ENCODE assay signal across 8 cellular contexts in the genomic region with DNA sequence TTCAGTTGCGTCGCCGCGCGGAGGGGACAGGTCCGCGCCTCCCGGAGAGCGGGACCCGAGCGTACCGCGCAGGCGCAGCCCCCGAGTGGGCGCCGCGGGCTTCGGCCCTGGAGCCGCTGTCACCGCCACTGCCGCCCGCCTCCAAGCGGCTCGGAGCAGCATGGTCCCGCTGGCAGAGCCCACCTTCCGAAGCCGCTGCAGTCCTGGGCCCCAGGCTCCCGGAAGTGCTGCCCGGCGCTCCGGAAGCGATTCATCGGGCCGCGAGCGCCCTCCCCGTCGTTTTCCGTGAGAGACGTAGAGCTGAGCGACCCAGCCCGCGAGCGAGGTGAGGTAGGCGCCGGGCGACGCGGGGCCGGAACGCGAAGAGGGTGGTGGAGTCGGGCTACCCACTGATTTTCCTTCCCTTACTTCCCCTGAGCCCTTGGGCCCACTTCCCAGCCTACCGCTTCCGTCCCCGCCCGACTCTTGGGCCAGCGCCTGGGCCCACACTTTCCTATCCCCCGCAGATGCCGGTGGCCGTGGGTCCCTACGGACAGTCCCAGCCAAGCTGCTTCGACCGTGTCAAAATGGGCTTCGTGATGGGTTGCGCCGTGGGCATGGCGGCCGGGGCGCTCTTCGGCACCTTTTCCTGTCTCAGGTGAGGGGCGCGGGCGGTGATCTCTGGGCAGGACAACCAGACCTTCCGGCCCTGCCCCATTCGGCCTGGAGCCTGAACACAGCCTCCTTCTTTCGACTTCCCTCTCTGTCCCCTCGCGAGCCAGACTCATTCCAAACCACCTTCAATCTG. TPM values are rescaled to one million over a fixed set of nuclear protein-coding genes. Genes with fewer than 3 reads are reported as not detected.
DNase-seq lines count a peak whose midpoint lies in the region; ATAC-seq and TF ChIP-seq lines count a peak whose summit lies in the region.

Gene NFS1 (minus strand): TSS at position 226 of the 787 bp plus-strand sequence. CDS start 64 bp downstream, at position 162.
Gene ROMO1 (plus strand): TSS at position 279 of the 787 bp plus-strand sequence. CDS start 228 bp downstream, at position 507.

- H3K27me3 ChIP-seq in cardiac muscle cell (no peaks in the 10 kb centered on the region), trophoblast cell (ENCODE audit: insufficient read depth, low read length) (no peaks in the 10 kb centered on the region), tibial nerve (no peaks in the 10 kb centered on the region)

- peak within 1 kb of the TSS; percentile 96 for H3K4me3 Mint-ChIP-seq in activated naive CD8-positive, alpha-beta T cell treated with anti-CD3 and anti-CD28 coated beads, Interleukin-2, amount 50 U/mL, for 24 hours

- peaks cover 8% of the 10 kb centered on the region for H3K79me2 ChIP-seq in trophoblast cell (ENCODE audit: control insufficient read depth, insufficient read depth, low read length, poor library complexity)

- no peak within 1 kb of the TSS for H2BK12ac ChIP-seq in trophoblast cell (ENCODE audit: low read length)

- peak within 1 kb of the TSS; percentile 96 for H2AFZ ChIP-seq in trophoblast cell (ENCODE audit: insufficient read depth, low read length, poor library complexity)

- peak within 1 kb of the TSS; percentile 65 for H2AK5ac ChIP-seq in trophoblast cell (ENCODE audit: low read length)

- peak within 1 kb of the TSS; percentile 97 for H3K27ac Mint-ChIP-seq in activated naive CD8-positive, alpha-beta T cell treated with anti-CD3 and anti-CD28 coated beads, Interleukin-2, amount 50 U/mL, for 24 hours

- ATAC-seq in HG02588 (IDR thresholded peaks at IDR 0.05; ENCODE audit: unreplicated experiment): peak; percentile 79
- peak; percentile 93 for ATAC-seq in activated naive CD8-positive, alpha-beta T cell treated with anti-CD3 and anti-CD28 coated beads, Interleukin-2, amount 50 U/mL, for 24 hours

- peak within 1 kb of the TSS; percentile 61 for H3K4ac ChIP-seq in trophoblast cell (ENCODE audit: low read depth, low read length)

- H3K4me1 ChIP-seq in cardiac muscle cell (ENCODE audit: low read depth) (peaks cover 13% of the 10 kb centered on the region), trophoblast cell (ENCODE audit: control insufficient read depth in 1 of 2, insufficient read depth in 2 of 2, low read length in 2 of 2) (peaks cover 5 to 6% of the 10 kb centered on the region in 2 experiments), tibial nerve (peaks cover 0 to 42% (median 17%) of the 10 kb centered on the region in 4 donors)

- H3K79me1 ChIP-seq in trophoblast cell (ENCODE audit: low read length): peaks cover 7% of the 10 kb centered on the region

- peak; percentile 12 to 72 for TF ChIP-seq POLR2A in tibial nerve (IDR thresholded peaks at IDR 0.05)

- H4K12ac ChIP-seq in trophoblast cell (ENCODE audit: low read depth, low read length): peak within 1 kb of the TSS; percentile 72

- H3K36me3 ChIP-seq in cardiac muscle cell: peaks cover 31% of the 10 kb centered on the region
- H3K36me3 ChIP-seq in trophoblast cell (ENCODE audit: control insufficient read depth in 1 of 2, insufficient read depth in 2 of 2, low read length in 2 of 2): peaks cover 3 to 11% of the 10 kb centered on the region in 2 experiments
- peaks cover 0 to 54% (median 0%) of the 10 kb centered on the region in 3 donors for H3K36me3 ChIP-seq in tibial nerve

- H3K4me3 ChIP-seq in GM08714 (ENCODE audit: low read length) (peak within 1 kb of the TSS; percentile 87), cardiac muscle cell (peak within 1 kb of the TSS; percentile 69), trophoblast cell (ENCODE audit: low read depth, low read length) (peak within 1 kb of the TSS; percentile 99), tibial nerve (peak within 1 kb of the TSS; percentile 61 to 91 (median 86))

- peak within 1 kb of the TSS; percentile 92 for H3K27ac ChIP-seq in cardiac muscle cell
- peak within 1 kb of the TSS; percentile 93 for H3K27ac ChIP-seq in trophoblast cell (ENCODE audit: low read depth, low read length)
- H3K27ac ChIP-seq in tibial nerve: peak within 1 kb of the TSS; percentile 68 to 96 (median 91)

- DNase-seq in NCI-H1092 (lab: John Stamatoyannopoulos, UW) (peak; percentile 87), SW480 (ENCODE audit: low spot score) (peak; percentile 95), cardiac muscle cell (ENCODE audit: low read depth in 1 of 2, low spot score in 1 of 2) (peak; percentile 85 to 95), trophoblast cell (peak; percentile 74 to 85), tibial nerve (ENCODE audit: low spot score in 2 of 2) (peak; percentile 71 to 76)
- DNase-seq in activated naive CD8-positive, alpha-beta T cell treated with anti-CD3 and anti-CD28 coated beads, Interleukin-2, amount 50 U/mL, for 24 hours: peak; percentile 89

- H3K18ac ChIP-seq in trophoblast cell (ENCODE audit: low read length): peak within 1 kb of the TSS; percentile 70

- H4K91ac ChIP-seq in trophoblast cell (ENCODE audit: low read depth, low read length): peak within 1 kb of the TSS; percentile 93

- no peaks in the 10 kb centered on the region for H3K9me3 Mint-ChIP-seq in activated naive CD8-positive, alpha-beta T cell treated with anti-CD3 and anti-CD28 coated beads, Interleukin-2, amount 50 U/mL, for 24 hours

- peak within 1 kb of the TSS; percentile 24 for H2BK5ac ChIP-seq in trophoblast cell (ENCODE audit: low read depth, low read length, poor library complexity)

- peaks cover 47% of the 10 kb centered on the region for H3K4me1 Mint-ChIP-seq in activated naive CD8-positive, alpha-beta T cell treated with anti-CD3 and anti-CD28 coated beads, Interleukin-2, amount 50 U/mL, for 24 hours

- H3K9me3 ChIP-seq in cardiac muscle cell (ENCODE audit: low read depth) (no peaks in the 10 kb centered on the region), trophoblast cell (ENCODE audit: insufficient read depth, low read depth, low read length) (no peaks in the 10 kb centered on the region), tibial nerve (no peaks in the 10 kb centered on the region)

- H3K27me3 Mint-ChIP-seq in activated naive CD8-positive, alpha-beta T cell treated with anti-CD3 and anti-CD28 coated beads, Interleukin-2, amount 50 U/mL, for 24 hours: no peaks in the 10 kb centered on the region

- peak within 1 kb of the TSS; percentile 60 for H2BK120ac ChIP-seq in trophoblast cell (ENCODE audit: insufficient read depth, low read length, poor library complexity)

- TF ChIP-seq EP300 in tibial nerve (IDR thresholded peaks at IDR 0.05): peak; percentile 60 to 88

- peak within 1 kb of the TSS; percentile 92 for H4K8ac ChIP-seq in trophoblast cell (ENCODE audit: low read depth, low read length)

- no peak within 1 kb of the TSS for H3K23ac ChIP-seq in trophoblast cell (ENCODE audit: low read length)

- H3K9ac ChIP-seq in trophoblast cell (ENCODE audit: low read length): peak within 1 kb of the TSS; percentile 99

- TF ChIP-seq CTCF in cardiac muscle cell (IDR thresholded peaks at IDR 0.05; ENCODE audit: low read depth, low read length) (peak; percentile 30), tibial nerve (IDR thresholded peaks at IDR 0.05) (peak in 2 of 5 experiments; percentile 46 to 53)

- H3K14ac ChIP-seq in trophoblast cell (ENCODE audit: low read length): peak within 1 kb of the TSS; percentile 95

- H3K4me2 ChIP-seq in trophoblast cell (ENCODE audit: low read length): peak within 1 kb of the TSS; percentile 92

- H3K36me3 Mint-ChIP-seq in activated naive CD8-positive, alpha-beta T cell treated with anti-CD3 and anti-CD28 coated beads, Interleukin-2, amount 50 U/mL, for 24 hours (ENCODE audit: low read depth): peaks cover 56% of the 10 kb centered on the region

- no CpG with 5 or more reads among the region's 80 CpGs for WGBS in trophoblast cell (ENCODE audit: extremely low coverage, insufficient coverage, insufficient read length)
- WGBS in tibial nerve, 2 donors: 0% methylated on average over 52 to 68 of the region's 80 CpGs

RNA-seq across cellular contexts. Expression of gene NFS1, which starts in this region (rescaled TPM):
- total RNA-seq in cardiac muscle cell (32.6 and 39.3 TPM in 2 replicates), tibial nerve (10 to 100 TPM; 17.7 to 64.1 (median 34.5) TPM)
- polyA plus RNA-seq in cardiac muscle cell: 43.9 and 52.4 TPM in 2 replicates
- 11.7 and 11.8 TPM in 2 replicates for polyA plus RNA-seq in trophoblast cell (2013)

RNA-seq across cellular contexts. Expression of gene ROMO1, which starts in this region (rescaled TPM):
- total RNA-seq in cardiac muscle cell (205 and 356 TPM in 2 replicates), tibial nerve (100 to 1,000 TPM; 237 to 447 (median 320) TPM)
- polyA plus RNA-seq in cardiac muscle cell: 646 and 743 TPM in 2 replicates
- polyA plus RNA-seq in trophoblast cell (2013): 506 and 511 TPM in 2 replicates

Comparison
In these comparisons a context has a peak if more than half of its experiments do, and no peak if none do; other contexts are left out.
1. Peak in every context shown above with its lines: DNase-seq, ATAC-seq, H3K4me3 ChIP-seq and H3K27ac ChIP-seq.